ENCODE assay signal across 21 cellular contexts in genomic region chr16:88528902-88529318, GRCh38. TPM values are rescaled to one million over a fixed set of nuclear protein-coding genes. Genes with fewer than 3 reads are reported as not detected.
A peak's percentile ranks its signal among the peaks of the same experiment; 100 is the strongest.
DNase-seq lines count a peak whose midpoint lies in the region; ATAC-seq and TF ChIP-seq lines count a peak whose summit lies in the region.
"Had no signal": no experiment of that assay in that cellular context is flagged by ENCODE, and none has a peak within 500 bp of the region (broad histone marks: within the 10 kb centered on the region; RNA-seq: fewer than 3 reads in every experiment).

No MANE protein-coding gene starts in this region.

- 87 to 88% methylated on average over 21 to 22 of the region's 22 CpGs for WGBS in endodermal cell (ENCODE audit: insufficient coverage in 1 of 2, insufficient read length in 1 of 2), 2 experiments
- whole genome bisulfite sequencing in ovary, 3 donors, result 81 to 84% (median 83%) methylated on average over 22 of the region's 22 CpGs

- H3K36me3 ChIP-seq in left ventricle myocardium inferior, result no peaks in the 10 kb centered on the region
- no peaks in the 10 kb centered on the region for H3K36me3 ChIP-seq in CD4-positive, CD25-positive, alpha-beta regulatory T cell (ENCODE audit: control insufficient read depth, insufficient read depth, low read length)
- peaks cover 7% of the 10 kb centered on the region for H3K36me3 ChIP-seq in endodermal cell (ENCODE audit: control insufficient read depth, insufficient read depth, low read length)
- no peaks in the 10 kb centered on the region for H3K36me3 ChIP-seq in ovary
- H3K36me3 ChIP-seq: SJCRH30 had no signal

- TF ChIP-seq CTCF in left ventricle myocardium inferior (IDR thresholded peaks at IDR 0.05; ENCODE audit: borderline replicate concordance) (no peak), endodermal cell (conservative IDR thresholded peaks at IDR 0.05) (no peak), ovary (IDR thresholded peaks at IDR 0.05) (no peak)

- H3K9me3 ChIP-seq in left ventricle myocardium inferior (replicated peaks) (no peaks in the 10 kb centered on the region), endodermal cell (ENCODE audit: control insufficient read depth, low read length) (no peaks in the 10 kb centered on the region), ovary (no peaks in the 10 kb centered on the region)
- H3K9me3 ChIP-seq in CD4-positive, CD25-positive, alpha-beta regulatory T cell (ENCODE audit: control insufficient read depth in 2 of 2, low read length in 2 of 2), result no peaks in the 10 kb centered on the region
- H3K9me3 ChIP-seq: A549, SJCRH30 had no signal

- ATAC-seq in Right ventricle myocardium inferior, result no peak
- ATAC-seq in CD4-positive, CD25-positive, alpha-beta regulatory T cell (ENCODE audit: low read depth in 2 of 2), result no peak
- ATAC-seq: A549, PC-3 had no signal

- H3K36me3 Mint-ChIP-seq in CD4-positive, CD25-positive, alpha-beta regulatory T cell, result no peaks in the 10 kb centered on the region
- H3K36me3 Mint-ChIP-seq in endodermal cell (ENCODE audit: low read depth), result peaks cover 14% of the 10 kb centered on the region

- peak overlapping the region in 2 of 4 donors; percentile 25 to 76 for H3K4me3 Mint-ChIP-seq in CD4-positive, CD25-positive, alpha-beta regulatory T cell
- no peak overlapping the region for H3K4me3 Mint-ChIP-seq in endodermal cell

- H3K27me3 ChIP-seq in left ventricle myocardium inferior (ENCODE audit: low read depth) (no peaks in the 10 kb centered on the region), endodermal cell (ENCODE audit: control insufficient read depth, insufficient read depth, low read length, poor library complexity, severe bottlenecking) (no peaks in the 10 kb centered on the region), ovary (no peaks in the 10 kb centered on the region)
- no peaks in the 10 kb centered on the region for H3K27me3 ChIP-seq in CD4-positive, CD25-positive, alpha-beta regulatory T cell (ENCODE audit: control insufficient read depth, insufficient read depth, low read length)
- H3K27me3 ChIP-seq: SJCRH30 had no signal

- H3K27ac ChIP-seq in left ventricle myocardium inferior (replicated peaks) (no peak overlapping the region), endodermal cell (ENCODE audit: low read depth, low read length) (no peak overlapping the region), ovary (no peak overlapping the region)
- H3K27ac ChIP-seq in CD4-positive, CD25-positive, alpha-beta regulatory T cell (ENCODE audit: insufficient read depth, low read length, poor library complexity, severe bottlenecking), result no peak overlapping the region
- H3K27ac ChIP-seq: A549, HL-60, RWPE1, SJCRH30 had no signal

- no peak overlapping the region for H3K9ac ChIP-seq in endodermal cell (ENCODE audit: extremely low read depth, low read length, poor library complexity, severe bottlenecking)

- H3K4me1 ChIP-seq in left ventricle myocardium inferior (peaks cover 48% of the 10 kb centered on the region), endodermal cell (ENCODE audit: control insufficient read depth, insufficient read depth, low read length) (peaks cover 18% of the 10 kb centered on the region), ovary (ENCODE audit: insufficient read depth) (peaks cover 23% of the 10 kb centered on the region)
- H3K4me1 ChIP-seq in CD4-positive, CD25-positive, alpha-beta regulatory T cell (ENCODE audit: control insufficient read depth, insufficient read depth, low read length, poor library complexity, severe bottlenecking), result peaks cover 18% of the 10 kb centered on the region

- intact Hi-C loops in Right ventricle myocardium inferior (cut with DNase I), result no loop called here
- intact Hi-C loops in left ventricle myocardium inferior (cut with micrococcal nuclease), result loop anchor here (5.0 kb wide), 1 partner anchor 87 kb away; no protein-coding TSS in a partner anchor
- intact Hi-C loops in ovary (cut with DNase I), result loop anchor here in 1 of 4 donors (5.0 kb wide), 1 partner anchor 87 kb away; no protein-coding TSS in a partner anchor

- no peak for TF ChIP-seq POLR2A in ovary (IDR thresholded peaks at IDR 0.05)

- DNase-seq in Right ventricle myocardium inferior (ENCODE audit: missing footprints), result peak; percentile 60
- no peak for DNase-seq in left ventricle myocardium inferior
- no peak for DNase-seq in CD4-positive, CD25-positive, alpha-beta regulatory T cell
- no peak for DNase-seq in endodermal cell
- peak in 3 of 5 donors; percentile 20 to 31 (median 27) for DNase-seq in ovary
- no peak for DNase-seq in NCI-H1417 (lab: John Stamatoyannopoulos, UW)
- no peak for DNase-seq in HUDEP-2 (lab: John Stamatoyannopoulos, UW; ENCODE audit: unreplicated experiment in 76 of 76)
- no peak for DNase-seq in DMS 273 treated with DMSO at 0.1 percent for 48 hours (lab: John Stamatoyannopoulos, UW)
- DNase-seq: CD4-positive, alpha-beta memory T cell; DMS79 treated with DMSO at 0.1 percent for 48 hours; HCEC 1CT; KBM-7; NCI-H1436; NCI-H2029 treated with DMSO at 0.1 percent for 48 hours; NCI-H510A; NCI-H774; PC-3; SJCRH30 had no signal

- H3K27me3 Mint-ChIP-seq in CD4-positive, CD25-positive, alpha-beta regulatory T cell, result no peaks in the 10 kb centered on the region
- H3K27me3 Mint-ChIP-seq in endodermal cell (ENCODE audit: insufficient read depth), result no peaks in the 10 kb centered on the region
- H3K27me3 Mint-ChIP-seq: CD4-positive, alpha-beta memory T cell had no signal

- peak overlapping the region in 2 of 3 donors; percentile 73 to 83 for H3K27ac Mint-ChIP-seq in CD4-positive, CD25-positive, alpha-beta regulatory T cell
- peak overlapping the region; percentile 33 for H3K27ac Mint-ChIP-seq in endodermal cell

- peaks cover 0 to 1% (median 0%) of the 10 kb centered on the region in 7 donors for H3K9me3 Mint-ChIP-seq in CD4-positive, CD25-positive, alpha-beta regulatory T cell
- no peaks in the 10 kb centered on the region for H3K9me3 Mint-ChIP-seq in endodermal cell
- H3K9me3 Mint-ChIP-seq: CD4-positive, alpha-beta memory T cell had no signal

- H3K4me3 ChIP-seq in left ventricle myocardium inferior, result no peak overlapping the region
- no peak overlapping the region for H3K4me3 ChIP-seq in CD4-positive, CD25-positive, alpha-beta regulatory T cell (ENCODE audit: low read depth, low read length)
- no peak overlapping the region for H3K4me3 ChIP-seq in endodermal cell (ENCODE audit: low read length)
- H3K4me3 ChIP-seq in ovary, result no peak overlapping the region
- H3K4me3 ChIP-seq: A549, SJCRH30 had no signal

- peaks cover 0 to 15% (median 2%) of the 10 kb centered on the region in 4 donors for H3K4me1 Mint-ChIP-seq in CD4-positive, CD25-positive, alpha-beta regulatory T cell
- H3K4me1 Mint-ChIP-seq in endodermal cell, result peaks cover 2% of the 10 kb centered on the region

- TF ChIP-seq EP300 in ovary (IDR thresholded peaks at IDR 0.05), result no peak

RNA-seq across cellular contexts. Expression of gene ZC3H18, which starts 41.3 kb away (rescaled TPM):
- 23.9 TPM for total RNA-seq in Right ventricle myocardium inferior
- total RNA-seq in left ventricle myocardium inferior, result 21.3 TPM
- total RNA-seq in CD4-positive, CD25-positive, alpha-beta regulatory T cell, result 162 TPM
- 10 to 100 TPM; 10.9 to 15.3 (median 12.8) TPM for polyA plus RNA-seq in CD4-positive, CD25-positive, alpha-beta regulatory T cell
- 10 to 100 TPM; 75.4 to 76.6 TPM for total RNA-seq in endodermal cell
- polyA plus RNA-seq in endodermal cell (2013, experiment 1 of 2), result 68.2 TPM
- polyA plus RNA-seq in endodermal cell (2013, experiment 2 of 2), result 57.8 TPM
- total RNA-seq in ovary, result 10 to 100 TPM; 16.0 to 40.4 (median 36.5) TPM
- polyA plus RNA-seq in ovary, result 10 to 100 TPM; 17.1 to 25.3 TPM

Comparison
In these comparisons a context has a peak if more than half of its experiments do, and no peak if none do; other contexts are left out.
1. DNase-seq: peak in Right ventricle myocardium inferior (single experiment) and ovary (3 of 5); none in left ventricle myocardium inferior (single experiment), CD4-positive, CD25-positive, alpha-beta regulatory T cell (0 of 3), endodermal cell (single experiment), NCI-H1417 (0 of 3), HUDEP-2 (0 of 76) and DMS 273 treated with DMSO at 0.1 percent for 48 hours (single experiment).